Comparison of ENCODE assay signal across 16 cellular contexts in genomic region chr6:69098910-69099309, GRCh38.
"Had no signal": no experiment of that assay in that cellular context is flagged by ENCODE, and none has a peak within 500 bp of the region (broad histone marks: within the 10 kb centered on the region; RNA-seq: fewer than 3 reads in every experiment).

No MANE protein-coding gene starts in this region.

- H3K4me3 ChIP-seq: pancreas, sigmoid colon, spleen, stomach, testis, upper lobe of right lung had no signal

- H3K4me3 Mint-ChIP-seq: activated CD4-positive, alpha-beta memory T cell treated with anti-CD3 and anti-CD28 coated beads, Interleukin-2, amount 10 ng/mL, durations not matched to agents 7 days and 5 days; activated CD4-positive, alpha-beta T cell treated with anti-CD3 and anti-CD28 coated beads for 36 hours; activated T-cell treated with anti-CD3 and anti-CD28 coated beads, Interleukin-2, amount 50 U/mL, for 4 hours; effector memory CD8-positive, alpha-beta T cell; naive B cell had no signal

- H3K27me3 Mint-ChIP-seq: activated CD4-positive, alpha-beta memory T cell treated with anti-CD3 and anti-CD28 coated beads, Interleukin-2, amount 10 ng/mL, durations not matched to agents 7 days and 5 days; activated CD4-positive, alpha-beta T cell treated with anti-CD3 and anti-CD28 coated beads for 36 hours; effector memory CD8-positive, alpha-beta T cell; naive B cell had no signal

- H3K27ac Mint-ChIP-seq: activated CD4-positive, alpha-beta memory T cell treated with anti-CD3 and anti-CD28 coated beads, Interleukin-2, amount 10 ng/mL, durations not matched to agents 7 days and 5 days; activated CD4-positive, alpha-beta T cell treated with anti-CD3 and anti-CD28 coated beads for 36 hours; effector memory CD8-positive, alpha-beta T cell; naive B cell had no signal

- DNase-seq: activated CD4-positive, alpha-beta memory T cell treated with anti-CD3 and anti-CD28 coated beads, Interleukin-2, amount 10 ng/mL, durations not matched to agents 7 days and 5 days; activated CD4-positive, alpha-beta T cell treated with anti-CD3 and anti-CD28 coated beads for 36 hours; activated effector memory CD4-positive, alpha-beta T cell treated with Interleukin-2 at 50 U/mL for 16 hours; activated naive CD4-positive, alpha-beta T cell treated with anti-CD3 and anti-CD28 coated beads, Interleukin-2, amount 50 U/mL, for 16 hours; activated T-cell treated with anti-CD3 and anti-CD28 coated beads, Interleukin-2, amount 50 U/mL, for 4 hours; dermis blood vessel endothelial cell; effector memory CD8-positive, alpha-beta T cell; islet precursor cell; naive B cell; pancreas; sigmoid colon; spleen; stomach; testis; upper lobe of right lung; WERI-Rb-1 had no signal

- H3K4me1 Mint-ChIP-seq: activated CD4-positive, alpha-beta memory T cell treated with anti-CD3 and anti-CD28 coated beads, Interleukin-2, amount 10 ng/mL, durations not matched to agents 7 days and 5 days; activated CD4-positive, alpha-beta T cell treated with anti-CD3 and anti-CD28 coated beads for 36 hours; naive B cell had no signal

- H3K36me3 Mint-ChIP-seq: naive B cell had no signal

- H3K9me3 Mint-ChIP-seq: activated CD4-positive, alpha-beta memory T cell treated with anti-CD3 and anti-CD28 coated beads, Interleukin-2, amount 10 ng/mL, durations not matched to agents 7 days and 5 days had no signal

- ATAC-seq: activated CD4-positive, alpha-beta T cell treated with anti-CD3 and anti-CD28 coated beads for 36 hours; activated T-cell treated with anti-CD3 and anti-CD28 coated beads, Interleukin-2, amount 50 U/mL, for 4 hours; effector memory CD8-positive, alpha-beta T cell; pancreas; upper lobe of right lung had no signal

- H3K27me3 ChIP-seq: pancreas, sigmoid colon, spleen, stomach, testis, upper lobe of right lung had no signal

- H3K36me3 ChIP-seq: pancreas, sigmoid colon, spleen, stomach, upper lobe of right lung, WERI-Rb-1 had no signal
